20 cellular contexts compared by ENCODE assay signal in genomic region chr10:75703191-75703861, GRCh38.
DNase-seq lines count a peak whose midpoint lies in the region; ATAC-seq, FAIRE-seq and TF ChIP-seq lines count a peak whose summit lies in the region.
"Had no signal": no experiment of that assay in that cellular context is flagged by ENCODE, and none has a peak within 500 bp of the region (broad histone marks: within the 10 kb centered on the region; RNA-seq: fewer than 3 reads in every experiment).

No MANE protein-coding gene starts in this region.

- intact Hi-C loops in K562 (cut with micrococcal nuclease) (no loop called here), mucosa of descending colon (cut with DNase I, micrococcal nuclease) (no loop called here), posterior vena cava (cut with DNase I) (no loop called here)

- in situ Hi-C loops in K562 (cut with MboI): no loop called here

- no TSS peak for BruUV-seq in K562 (replicated peaks; lab: Mats Ljungman, UMichigan)

- TF ChIP-seq EP300 in K562 (IDR thresholded peaks at IDR 0.05; ENCODE audit: low read length): no peak

- H3K79me2 ChIP-seq in K562 (ENCODE audit: control insufficient read depth, insufficient read depth, low read length): no peaks in the 10 kb centered on the region

- H3K9me1 ChIP-seq in K562 (ENCODE audit: control insufficient read depth, insufficient read depth, low read length): no peaks in the 10 kb centered on the region

- H3K36me3 ChIP-seq in HEK293 (ENCODE audit: control insufficient read depth in 2 of 2, insufficient read depth in 1 of 2, low read length in 2 of 2): no peaks in the 10 kb centered on the region
- no peaks in the 10 kb centered on the region for H3K36me3 ChIP-seq in K562 (ENCODE audit: control insufficient read depth, insufficient read depth, low read length)
- H3K36me3 ChIP-seq in mucosa of descending colon (ENCODE audit: low read depth): no peaks in the 10 kb centered on the region
- H3K36me3 ChIP-seq: BE2C had no signal

- 0% methylated on average over 9 of the region's 9 CpGs for whole genome bisulfite sequencing in K562 (ENCODE audit: insufficient coverage, low coverage, missing lambda C conversion rate)

- no peak overlapping the region for H3K4me2 ChIP-seq in K562 (ENCODE audit: insufficient read depth, low read length)

- H3K27me3 Mint-ChIP-seq in activated T-cell treated with anti-CD3 and anti-CD28 coated beads, Interleukin-2, amount 50 U/mL, for 24 hours: peaks cover 13% of the 10 kb centered on the region

- no peak for TF ChIP-seq POLR2A in K562 (conservative IDR thresholded peaks at IDR 0.05)

- H3K4me1 Mint-ChIP-seq in activated T-cell treated with anti-CD3 and anti-CD28 coated beads, Interleukin-2, amount 50 U/mL, for 24 hours (ENCODE audit: low read depth): no peaks in the 10 kb centered on the region
- H3K4me1 Mint-ChIP-seq: CD4-positive, alpha-beta memory T cell; IgD-negative memory B cell had no signal

- H3K9me3 ChIP-seq in HEK293 (ENCODE audit: control insufficient read depth, insufficient read depth, low read depth, low read length) (no peaks in the 10 kb centered on the region), K562 (replicated peaks; ENCODE audit: control insufficient read depth, insufficient read depth, low read depth, low read length) (no peaks in the 10 kb centered on the region), mucosa of descending colon (no peaks in the 10 kb centered on the region)
- H3K9me3 ChIP-seq: BE2C had no signal

- H2AFZ ChIP-seq in K562 (ENCODE audit: low read depth, low read length): no peak overlapping the region
- H2AFZ ChIP-seq: GM23248 had no signal

- TF ChIP-seq CTCF in HEK293 (tag by site-specific recombination; IDR thresholded peaks at IDR 0.05): no peak
- no peak for TF ChIP-seq CTCF in K562 (IDR thresholded peaks at IDR 0.05 in 2 of 3, conservative IDR thresholded peaks at IDR 0.05 in 1 of 3; ENCODE audit: insufficient read depth in 2 of 3, low read depth in 1 of 3, low read length in 3 of 3)
- TF ChIP-seq CTCF in mucosa of descending colon (IDR thresholded peaks at IDR 0.05): no peak

- H3K36me3 Mint-ChIP-seq in activated T-cell treated with anti-CD3 and anti-CD28 coated beads, Interleukin-2, amount 50 U/mL, for 24 hours (ENCODE audit: low read depth): no peaks in the 10 kb centered on the region
- H3K36me3 Mint-ChIP-seq: CD4-positive, alpha-beta memory T cell; IgD-negative memory B cell had no signal

- no peak overlapping the region for H3K27ac Mint-ChIP-seq in activated T-cell treated with anti-CD3 and anti-CD28 coated beads, Interleukin-2, amount 50 U/mL, for 24 hours
- H3K27ac Mint-ChIP-seq: CD4-positive, alpha-beta memory T cell; IgD-negative memory B cell had no signal

- FAIRE-seq in K562 (lab: Jason Lieb, UNC): peak; percentile 6
- FAIRE-seq: A204.1, G401.6, GM12891, H54 had no signal

- H4K20me1 ChIP-seq in K562 (replicated peaks; ENCODE audit: control insufficient read depth, insufficient read depth, low read length): no peaks in the 10 kb centered on the region

- CTCF ChIA-PET in HEK293 (lab: Yijun Ruan, JAX): interaction anchor here (0.7 kb wide), 1 partner anchor 843 kb away, joined by 3 read pairs; no protein-coding TSS in a partner anchor
- CTCF ChIA-PET in K562 (lab: Yijun Ruan, JAX; ENCODE audit: low intra/inter-chr PET ratio): no interaction called here

- H3K9ac ChIP-seq in K562 (ENCODE audit: insufficient read depth in 1 of 2, low read depth in 2 of 2, low read length in 2 of 2): no peak overlapping the region
- H3K9ac ChIP-seq: GM23248 had no signal

- DNase-seq in NCI-H526 (lab: John Stamatoyannopoulos, UW) (peak; percentile 50 to 63), K562 (ENCODE audit: extremely low read depth in 1 of 4, low spot score in 3 of 4) (no peak), mucosa of descending colon (no peak), posterior vena cava (ENCODE audit: low spot score) (no peak)
- no peak for DNase-seq in activated T-cell treated with anti-CD3 and anti-CD28 coated beads, Interleukin-2, amount 50 U/mL, for 24 hours
- DNase-seq: BE2C; CD4-positive, alpha-beta memory T cell; DMS79 treated with DMSO at 0.1 percent for 48 hours; EL; GM23248 had no signal

- H3K4me1 ChIP-seq in HEK293 (ENCODE audit: control insufficient read depth, insufficient read depth, low read length) (no peaks in the 10 kb centered on the region), K562 (replicated peaks in 1 of 2; ENCODE audit: control insufficient read depth in 2 of 2, insufficient read depth in 2 of 2, low read length in 2 of 2) (no peaks in the 10 kb centered on the region), mucosa of descending colon (ENCODE audit: low read depth) (no peaks in the 10 kb centered on the region)
- H3K4me1 ChIP-seq: BE2C had no signal

- ATAC-seq in K562: no peak
- peak; percentile 67 for ATAC-seq in mucosa of descending colon
- ATAC-seq in GM21360 (IDR thresholded peaks at IDR 0.05; ENCODE audit: unreplicated experiment): no peak
- no peak for ATAC-seq in GM21367 (IDR thresholded peaks at IDR 0.05; ENCODE audit: unreplicated experiment)
- ATAC-seq: HCT116 had no signal

- TF ChIP-seq RAD21 in K562 (CRISPR knock-in tag; conservative IDR thresholded peaks at IDR 0.05 in 1 of 2, IDR thresholded peaks at IDR 0.05 in 1 of 2): no peak

- H3K4me3 ChIP-seq in HEK293 (ENCODE audit: low read depth, low read length) (no peak overlapping the region), K562 (no peak overlapping the region), mucosa of descending colon (no peak overlapping the region)
- H3K4me3 ChIP-seq: GM23248 had no signal

- H3K27ac ChIP-seq in HEK293 (ENCODE audit: extremely low read depth, low read depth, low read length) (no peak overlapping the region), K562 (ENCODE audit: extremely low read depth, low read depth, low read length) (no peak overlapping the region)
- H3K27ac ChIP-seq: C4-2B, GM23248 had no signal

- H3K4me3 Mint-ChIP-seq in activated T-cell treated with anti-CD3 and anti-CD28 coated beads, Interleukin-2, amount 50 U/mL, for 24 hours: no peak overlapping the region
- H3K4me3 Mint-ChIP-seq: CD4-positive, alpha-beta memory T cell; IgD-negative memory B cell had no signal

- POLR2A ChIA-PET in HEK293 (lab: Yijun Ruan, JAX): no interaction called here
- POLR2A ChIA-PET in K562 (lab: Yijun Ruan, JAX): interaction anchor here (1.1 kb wide), 1 partner anchor 8 kb away, joined by 6 read pairs; no protein-coding TSS in a partner anchor

- no peaks in the 10 kb centered on the region for H3K9me3 Mint-ChIP-seq in activated T-cell treated with anti-CD3 and anti-CD28 coated beads, Interleukin-2, amount 50 U/mL, for 24 hours

- peaks cover 2 to 10% of the 10 kb centered on the region in 2 experiments; a peak in 4 of 5 replicates for H3K27me3 ChIP-seq in K562 (ENCODE audit: control insufficient read depth in 2 of 2, insufficient read depth in 2 of 2, low read length in 2 of 2)
- H3K27me3 ChIP-seq: BE2C had no signal

TF ChIP-seq in HEK293, 187 proteins besides CTCF, POLR2A, EP300 and RAD21 (continues in another document):
- TF ChIP-seq ZNF24 (tag by site-specific recombination; IDR thresholded peaks at IDR 0.05): no peak
- TF ChIP-seq, protein P1, sequence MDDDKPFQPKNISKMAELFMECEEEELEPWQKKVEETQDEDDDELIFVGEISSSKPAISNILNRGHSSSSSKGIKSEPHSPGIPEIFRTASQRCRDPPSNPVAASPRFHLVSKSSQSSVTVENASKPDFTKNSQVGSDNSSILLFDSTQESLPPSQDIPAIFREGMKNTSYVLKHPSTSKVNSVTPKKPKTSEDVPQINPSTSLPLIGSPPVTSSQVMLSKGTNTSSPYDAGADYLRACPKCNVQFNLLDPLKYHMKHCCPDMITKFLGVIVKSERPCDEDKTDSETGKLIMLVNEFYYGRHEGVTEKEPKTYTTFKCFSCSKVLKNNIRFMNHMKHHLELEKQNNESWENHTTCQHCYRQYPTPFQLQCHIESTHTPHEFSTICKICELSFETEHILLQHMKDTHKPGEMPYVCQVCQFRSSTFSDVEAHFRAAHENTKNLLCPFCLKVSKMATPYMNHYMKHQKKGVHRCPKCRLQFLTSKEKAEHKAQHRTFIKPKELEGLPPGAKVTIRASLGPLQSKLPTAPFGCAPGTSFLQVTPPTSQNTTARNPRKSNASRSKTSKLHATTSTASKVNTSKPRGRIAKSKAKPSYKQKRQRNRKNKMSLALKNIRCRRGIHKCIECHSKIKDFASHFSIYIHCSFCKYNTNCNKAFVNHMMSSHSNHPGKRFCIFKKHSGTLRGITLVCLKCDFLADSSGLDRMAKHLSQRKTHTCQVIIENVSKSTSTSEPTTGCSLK (tag by site-specific recombination; IDR thresholded peaks at IDR 0.05): no peak
- no peak for TF ChIP-seq ZNF394 (tag by site-specific recombination; IDR thresholded peaks at IDR 0.05; ENCODE audit: borderline replicate concordance)
- 0 out of 2 replicates have a peak, but pooled peaks have one; percentile 17 for TF ChIP-seq ZBTB20 (tag by site-specific recombination; IDR thresholded peaks at IDR 0.05)
- 0 out of 2 replicates have a peak, but pooled peaks have one; percentile 13 for TF ChIP-seq PRDM1 (tag by site-specific recombination; IDR thresholded peaks at IDR 0.05)
- no peak for TF ChIP-seq GLIS2 (tag by site-specific recombination; IDR thresholded peaks at IDR 0.05)

TF ChIP-seq in K562, 482 proteins besides CTCF, POLR2A, EP300 and RAD21 (continues in another document):
- TF ChIP-seq, protein P2, sequence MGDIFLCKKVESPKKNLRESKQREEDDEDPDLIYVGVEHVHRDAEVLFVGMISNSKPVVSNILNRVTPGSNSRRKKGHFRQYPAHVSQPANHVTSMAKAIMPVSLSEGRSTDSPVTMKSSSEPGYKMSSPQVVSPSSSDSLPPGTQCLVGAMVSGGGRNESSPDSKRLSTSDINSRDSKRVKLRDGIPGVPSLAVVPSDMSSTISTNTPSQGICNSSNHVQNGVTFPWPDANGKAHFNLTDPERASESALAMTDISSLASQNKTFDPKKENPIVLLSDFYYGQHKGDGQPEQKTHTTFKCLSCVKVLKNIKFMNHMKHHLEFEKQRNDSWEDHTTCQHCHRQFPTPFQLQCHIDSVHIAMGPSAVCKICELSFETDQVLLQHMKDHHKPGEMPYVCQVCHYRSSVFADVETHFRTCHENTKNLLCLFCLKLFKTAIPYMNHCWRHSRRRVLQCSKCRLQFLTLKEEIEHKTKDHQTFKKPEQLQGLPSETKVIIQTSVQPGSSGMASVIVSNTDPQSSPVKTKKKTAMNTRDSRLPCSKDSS (IDR thresholded peaks at IDR 0.05; ENCODE audit: low read depth, partially characterized antibody): no peak

Comparison
In these comparisons a context has a peak if more than half of its experiments do, and no peak if none do; other contexts are left out.
1. DNase-seq: peak in NCI-H526 (2 of 2); none in K562 (0 of 4), mucosa of descending colon (0 of 3), activated T-cell treated with anti-CD3 and anti-CD28 coated beads, Interleukin-2, amount 50 U/mL, for 24 hours (single experiment) and posterior vena cava (single experiment).
2. Of the 44 proteins assayed by ChIP-seq in both K562 and HEK293: peak only in K562: none; only in HEK293: YY1, ZBTB17, ZBTB8A and ZEB2; in both: none; in neither: 40.